Comparison of ENCODE assay signal across 30 cellular contexts in the genomic region with DNA sequence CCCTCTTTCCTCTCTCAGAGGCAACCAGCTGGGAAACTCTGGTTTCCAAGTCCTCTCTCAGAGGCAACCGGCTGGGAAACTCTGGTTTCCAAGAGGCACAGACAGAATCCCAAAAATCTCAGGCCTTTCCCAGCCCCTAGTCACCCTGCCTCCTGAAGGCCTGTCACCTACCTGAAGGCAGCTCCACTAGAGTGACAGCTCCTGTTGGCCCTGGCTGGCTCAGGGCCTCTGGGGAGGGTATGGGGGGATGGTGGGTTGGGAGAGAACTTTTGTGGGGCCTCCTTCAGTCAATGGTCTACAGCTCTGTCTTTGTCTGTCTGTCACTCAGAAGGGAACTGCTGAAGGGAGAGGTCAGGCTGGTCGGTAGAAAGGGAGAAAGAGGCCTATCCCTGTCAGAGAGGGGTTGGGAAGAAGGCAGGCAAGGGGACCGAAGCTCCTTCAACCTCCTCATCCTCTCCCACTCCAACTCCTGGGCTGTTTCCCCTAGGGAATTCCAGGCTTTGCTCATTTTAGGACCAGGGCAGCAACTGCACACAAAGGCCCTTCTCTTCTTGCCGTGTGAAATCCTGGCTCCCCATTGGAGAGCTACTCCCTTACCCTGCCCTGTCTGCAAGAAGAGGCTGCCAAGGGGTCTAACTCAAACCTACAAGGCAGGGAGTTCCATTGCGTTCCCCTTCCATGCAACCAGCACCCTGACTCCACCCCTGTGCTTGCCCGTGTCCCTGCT. TPM values are rescaled to one million over a fixed set of nuclear protein-coding genes. Genes with fewer than 3 reads are reported as not detected.
DNase-seq lines count a peak whose midpoint lies in the region; ATAC-seq, FAIRE-seq and TF ChIP-seq lines count a peak whose summit lies in the region.
"Had no signal": no experiment of that assay in that cellular context is flagged by ENCODE, and none has a peak within 500 bp of the region (broad histone marks: within the 10 kb centered on the region; RNA-seq: fewer than 3 reads in every experiment).

No MANE protein-coding gene starts in this region.

- H3K36me3 ChIP-seq in HEK293 (ENCODE audit: control insufficient read depth in 2 of 2, insufficient read depth in 1 of 2, low read length in 2 of 2), result no peaks in the 10 kb centered on the region
- H3K36me3 ChIP-seq: left lung, sigmoid colon, transverse colon had no signal

- no peak for FAIRE-seq in frontal cortex (lab: Jason Lieb, UNC)

- no peak overlapping the region for H3K4me3 ChIP-seq in HEK293 (ENCODE audit: low read depth, low read length)
- H3K4me3 ChIP-seq: left lung, sigmoid colon, transverse colon had no signal

- no peaks in the 10 kb centered on the region for H3K9me3 ChIP-seq in HEK293 (ENCODE audit: control insufficient read depth, insufficient read depth, low read depth, low read length)
- H3K9me3 ChIP-seq: left lung, sigmoid colon, transverse colon had no signal

- no peak for ATAC-seq in HG03342 (IDR thresholded peaks at IDR 0.05; ENCODE audit: unreplicated experiment)
- ATAC-seq: HCT116; left lung; naive thymus-derived CD8-positive, alpha-beta T cell had no signal

- H3K4me1 Mint-ChIP-seq in progenitor cell of endocrine pancreas (ENCODE audit: low read depth), result peaks cover 41% of the 10 kb centered on the region

- H3K27ac ChIP-seq in HEK293 (ENCODE audit: extremely low read depth, low read depth, low read length) (no peak overlapping the region), angular gyrus (ENCODE audit: low read depth, low read length) (peak overlapping the region; percentile 26), layer of hippocampus (ENCODE audit: low read depth, low read length) (peak overlapping the region; percentile 36)
- H3K27ac ChIP-seq: left lung, sigmoid colon, transverse colon had no signal

- peaks cover 2% of the 10 kb centered on the region for H3K27me3 ChIP-seq in layer of hippocampus (ENCODE audit: control insufficient read depth, insufficient read depth, low read length)

- H3K9me3 Mint-ChIP-seq in progenitor cell of endocrine pancreas (ENCODE audit: low read depth), result no peaks in the 10 kb centered on the region
- H3K9me3 Mint-ChIP-seq: activated B cell treated with CpG ODN at 0.5 μM for 24 hours; activated T-helper 2 cell treated with anti-CD3 and anti-CD28 coated beads, Interferon-gamma antibody, Interleukin-2, Interleukin-4, amounts not matched to agents 10 μg/mL and 5 μg/mL and 100 μg/mL, durations not matched to agents 14 hours and 24 hours and 36 hours; central memory CD8-positive, alpha-beta T cell; immature natural killer cell; naive thymus-derived CD8-positive, alpha-beta T cell had no signal

- DNase-seq in progenitor cell of endocrine pancreas (ENCODE audit: low spot score, unreplicated experiment) (no peak), SK-N-DZ (ENCODE audit: low spot score) (no peak), activated gamma-delta T cell treated with Interleukin-2 at 50 U/mL for 16 hours (no peak), frontal cortex (ENCODE audit: low spot score in 2 of 2) (no peak)
- DNase-seq: activated B cell treated with CpG ODN at 0.5 μM for 24 hours; activated CD4-positive, alpha-beta T cell treated with anti-CD3 and anti-CD28 coated beads, Interleukin-2, amount 50 U/mL, for 4 hours; activated CD8-positive, alpha-beta memory T cell treated with anti-CD3 and anti-CD28 coated beads, Interleukin-2, amount 50 U/mL, for 4 hours; effector CD4-positive, alpha-beta T cell; foreskin fibroblast; immature natural killer cell; KG1; left lung; midbrain; MM.1S; naive thymus-derived CD8-positive, alpha-beta T cell; NCI-H510A; RPMI8226; sigmoid colon; T1000; transverse colon had no signal

- no peak for TF ChIP-seq CTCF in HEK293 (tag by site-specific recombination; IDR thresholded peaks at IDR 0.05)
- no peak for TF ChIP-seq CTCF in progenitor cell of endocrine pancreas (IDR thresholded peaks at IDR 0.05; ENCODE audit: unreplicated experiment)

- POLR2A ChIA-PET in HEK293 (lab: Yijun Ruan, JAX), result interaction anchor here (0.8 to 1.2 kb wide), 3 partner anchors 43 to 183 kb away, joined by 3 to 4 read pairs (median 3); partner anchors contain the start of genes CDK5RAP3, LRRC46, MRPL10 and PNPO

- no peak overlapping the region for H3K4me3 Mint-ChIP-seq in progenitor cell of endocrine pancreas (ENCODE audit: low read depth)
- H3K4me3 Mint-ChIP-seq: activated B cell treated with CpG ODN at 0.5 μM for 24 hours; activated naive CD8-positive, alpha-beta T cell; immature natural killer cell had no signal

- H3K27ac Mint-ChIP-seq in progenitor cell of endocrine pancreas, result peak overlapping the region; percentile 56
- H3K27ac Mint-ChIP-seq: activated B cell treated with CpG ODN at 0.5 μM for 24 hours; activated naive CD8-positive, alpha-beta T cell; activated T-helper 2 cell treated with anti-CD3 and anti-CD28 coated beads, Interferon-gamma antibody, Interleukin-2, Interleukin-4, amounts not matched to agents 10 μg/mL and 5 μg/mL and 100 μg/mL, durations not matched to agents 14 hours and 24 hours and 36 hours; immature natural killer cell; naive thymus-derived CD8-positive, alpha-beta T cell had no signal

- no peaks in the 10 kb centered on the region for H3K36me3 Mint-ChIP-seq in progenitor cell of endocrine pancreas (ENCODE audit: insufficient read depth)
- H3K36me3 Mint-ChIP-seq: activated naive CD8-positive, alpha-beta T cell; immature natural killer cell; naive thymus-derived CD8-positive, alpha-beta T cell had no signal

- H3K27me3 Mint-ChIP-seq in progenitor cell of endocrine pancreas, result peaks cover 18% of the 10 kb centered on the region

- H3K4me1 ChIP-seq in HEK293 (ENCODE audit: control insufficient read depth, insufficient read depth, low read length), result peaks cover 7% of the 10 kb centered on the region

- CTCF ChIA-PET in HEK293 (lab: Yijun Ruan, JAX), result interaction anchor here (0.5 to 15.5 kb wide), 11 partner anchors 12 to 183 kb away, joined by 3 to 386 read pairs (median 4); partner anchors contain the start of genes CDK5RAP3, LRRC46, MRPL10 and PNPO

TF ChIP-seq in HEK293, 187 proteins besides CTCF, POLR2A, EP300 and RAD21:
- TF ChIP-seq ZBTB48 (tag by site-specific recombination; IDR thresholded peaks at IDR 0.05) (peak; percentile 25; the same call in 1 of the 2 replicates), ZNF530 (tag by site-specific recombination; IDR thresholded peaks at IDR 0.05; ENCODE audit: low read depth) (0 out of 2 replicates have a peak, but pooled peaks have one; percentile 30), KLF8 (tag by site-specific recombination; IDR thresholded peaks at IDR 0.05) (no peak)
TF ChIP-seq in HEK293: peak in this region for 2.

RNA-seq across cellular contexts. Expression of gene COPZ2, which starts 23.6 kb away (rescaled TPM):
- 0.64 TPM in 1 of 2 replicates, not detected in the other for total RNA-seq in progenitor cell of endocrine pancreas
- 1.1 and 1.6 TPM in 2 replicates for polyA plus RNA-seq in SK-N-DZ (2014; cell fraction: cytosol; rRNA removed)
- polyA plus RNA-seq in SK-N-DZ (2014; cell fraction: nucleus; rRNA removed), result 0.51 and 0.80 TPM in 2 replicates
- 3.3 TPM for total RNA-seq in frontal cortex
- total RNA-seq: G401 had no signal

RNA-seq across cellular contexts. Expression of gene NFE2L1, which starts 34.1 kb away (rescaled TPM):
- total RNA-seq in progenitor cell of endocrine pancreas (123 and 124 TPM in 2 replicates), frontal cortex (22.4 TPM)
- 48.3 and 57.6 TPM in 2 replicates for polyA plus RNA-seq in SK-N-DZ (2014; cell fraction: cytosol; rRNA removed)
- polyA plus RNA-seq in SK-N-DZ (2014; cell fraction: nucleus; rRNA removed), result 28.1 and 31.2 TPM in 2 replicates

RNA-seq across cellular contexts. Expression of gene CDK5RAP3, which starts 43.1 kb away (rescaled TPM):
- total RNA-seq in progenitor cell of endocrine pancreas (336 and 344 TPM in 2 replicates), frontal cortex (53.8 TPM)
- polyA plus RNA-seq in SK-N-DZ (2014; cell fraction: cytosol; rRNA removed), result 136 and 154 TPM in 2 replicates
- 1,883 and 2,737 TPM in 2 replicates for polyA plus RNA-seq in SK-N-DZ (2014; cell fraction: nucleus; rRNA removed)

RNA-seq across cellular contexts. Expression of gene PRR15L, which starts 56.4 kb away (rescaled TPM):
- 32.2 and 36.1 TPM in 2 replicates for total RNA-seq in progenitor cell of endocrine pancreas
- 0.76 TPM in 1 of 2 replicates, not detected in the other for polyA plus RNA-seq in SK-N-DZ (2014; cell fraction: cytosol; rRNA removed)
- polyA plus RNA-seq in SK-N-DZ (2014; cell fraction: nucleus; rRNA removed), result 0.14 TPM in 1 of 2 replicates, not detected in the other
- total RNA-seq in frontal cortex, result not detected
- total RNA-seq: activated B cell treated with CpG ODN at 0.5 μM for 24 hours; activated T-helper 2 cell treated with anti-CD3 and anti-CD28 coated beads, Interferon-gamma antibody, Interleukin-2, Interleukin-4, amounts not matched to agents 10 μg/mL and 5 μg/mL and 100 μg/mL, durations not matched to agents 14 hours and 24 hours and 36 hours; G401; naive thymus-derived CD8-positive, alpha-beta T cell; posterior vena cava had no signal
